In genomic region chr16:1763521-1764511, GRCh38 we compare ENCODE assay signal across 11 cellular contexts. TPM values are rescaled to one million over a fixed set of nuclear protein-coding genes. Genes with fewer than 3 reads are reported as not detected.
DNase-seq lines count a peak whose midpoint lies in the region; ATAC-seq, FAIRE-seq and TF ChIP-seq lines count a peak whose summit lies in the region.
"Had no signal": no experiment of that assay in that cellular context is flagged by ENCODE, and none has a peak within 500 bp of the region (broad histone marks: within the 10 kb centered on the region; RNA-seq: fewer than 3 reads in every experiment).

No MANE protein-coding gene starts in this region.

- H3K4me1 Mint-ChIP-seq in astrocyte (ENCODE audit: low read depth, unreplicated experiment) = no peaks in the 10 kb centered on the region

- H3K9ac ChIP-seq in astrocyte (ENCODE audit: low read length) = no peak overlapping the region

- no peaks in the 10 kb centered on the region for H3K9me3 ChIP-seq in cardiac muscle cell (ENCODE audit: low read depth)
- H3K9me3 ChIP-seq in astrocyte (ENCODE audit: insufficient read depth, low read depth, low read length) = no peaks in the 10 kb centered on the region
- H3K9me3 ChIP-seq in hepatocyte (ENCODE audit: low read depth) = no peaks in the 10 kb centered on the region
- no peaks in the 10 kb centered on the region for H3K9me3 ChIP-seq in suprapubic skin
- H3K9me3 ChIP-seq: pancreas had no signal

- FAIRE-seq in astrocyte (lab: Jason Lieb, UNC) (no peak), urothelium cell line (lab: Jason Lieb, UNC) (peak; percentile 32)
- FAIRE-seq: pancreas had no signal

- TF ChIP-seq EP300 in suprapubic skin (IDR thresholded peaks at IDR 0.05) = no peak

- no peak overlapping the region for H3K27ac ChIP-seq in cardiac muscle cell
- no peak overlapping the region for H3K27ac ChIP-seq in astrocyte (ENCODE audit: low read depth, low read length)
- no peak overlapping the region for H3K27ac ChIP-seq in hepatocyte
- no peak overlapping the region for H3K27ac ChIP-seq in suprapubic skin
- H3K27ac ChIP-seq: pancreas, PC-9 had no signal

- H3K27me3 Mint-ChIP-seq in astrocyte (ENCODE audit: low read depth, unreplicated experiment) = no peaks in the 10 kb centered on the region

- peak; percentile 41 to 60 for DNase-seq in cardiac muscle cell (ENCODE audit: low read depth in 1 of 2, low spot score in 1 of 2)
- DNase-seq in left ventricle myocardium superior = no peak
- no peak for DNase-seq in astrocyte (ENCODE audit: low read depth)
- DNase-seq in hepatocyte (ENCODE audit: low spot score) = no peak
- DNase-seq in urothelium cell line (ENCODE audit: low spot score) = no peak
- no peak for DNase-seq in foreskin melanocyte
- no peak for DNase-seq in suprapubic skin (ENCODE audit: low spot score in 2 of 2)
- DNase-seq in activated naive CD4-positive, alpha-beta T cell treated with anti-CD3 and anti-CD28 coated beads, Interleukin-2, amount 50 U/mL, for 16 hours = no peak
- DNase-seq: PC-9; stimulated activated CD8-positive, alpha-beta memory T cell treated with anti-CD3 and anti-CD28 coated beads, Interleukin-4, amount 100 ng/mL, for 48 hours had no signal

- peaks cover 25% of the 10 kb centered on the region for H4K20me1 ChIP-seq in astrocyte (ENCODE audit: insufficient read depth, low read length)
- peaks cover 3% of the 10 kb centered on the region for H4K20me1 ChIP-seq in hepatocyte (ENCODE audit: insufficient read depth, poor library complexity, severe bottlenecking)

- intact Hi-C loops in left ventricle myocardium superior (cut with micrococcal nuclease) = no loop called here

- TF ChIP-seq POLR2A in suprapubic skin (IDR thresholded peaks at IDR 0.05) = no peak

- no peak overlapping the region for H2AFZ ChIP-seq in astrocyte (ENCODE audit: low read depth, low read length)
- H2AFZ ChIP-seq in hepatocyte = no peak overlapping the region
- H2AFZ ChIP-seq: PC-9 had no signal

- H3K27me3 ChIP-seq in cardiac muscle cell = no peaks in the 10 kb centered on the region
- H3K27me3 ChIP-seq in astrocyte (ENCODE audit: insufficient read depth, low read length) = no peaks in the 10 kb centered on the region
- no peaks in the 10 kb centered on the region for H3K27me3 ChIP-seq in hepatocyte
- H3K27me3 ChIP-seq in suprapubic skin = no peaks in the 10 kb centered on the region
- H3K27me3 ChIP-seq: pancreas had no signal

- peaks cover 4% of the 10 kb centered on the region for H3K36me3 Mint-ChIP-seq in astrocyte (ENCODE audit: low read depth, unreplicated experiment)

- no peak for ATAC-seq in left ventricle myocardium superior
- ATAC-seq: pancreas had no signal

- H3K4me2 ChIP-seq in astrocyte (ENCODE audit: low read length) (no peak overlapping the region), hepatocyte (no peak overlapping the region)
- H3K4me2 ChIP-seq: PC-9 had no signal

- H3K4me1 ChIP-seq in cardiac muscle cell (ENCODE audit: low read depth) = no peaks in the 10 kb centered on the region
- no peaks in the 10 kb centered on the region for H3K4me1 ChIP-seq in astrocyte (ENCODE audit: insufficient read depth, low read length)
- H3K4me1 ChIP-seq in hepatocyte (ENCODE audit: insufficient read depth) = no peaks in the 10 kb centered on the region
- H3K4me1 ChIP-seq in suprapubic skin = peaks cover 8% of the 10 kb centered on the region
- H3K4me1 ChIP-seq: pancreas had no signal

- H3K36me3 ChIP-seq in cardiac muscle cell (peaks cover 34% of the 10 kb centered on the region), astrocyte (ENCODE audit: insufficient read depth, low read length) (peaks cover 2% of the 10 kb centered on the region), hepatocyte (replicated peaks; ENCODE audit: insufficient read depth, low read depth) (no peaks in the 10 kb centered on the region), suprapubic skin (peaks cover 96% of the 10 kb centered on the region)

- 73% methylated on average over 60 of the region's 81 CpGs for WGBS in hepatocyte (ENCODE audit: low lambda C conversion rate, missing lambda C conversion rate)
- WGBS in suprapubic skin = 55% methylated on average over 15 of the region's 81 CpGs

- H3K4me3 ChIP-seq in cardiac muscle cell (no peak overlapping the region), astrocyte (ENCODE audit: insufficient read depth, low read depth, low read length) (no peak overlapping the region), hepatocyte (no peak overlapping the region), suprapubic skin (no peak overlapping the region)
- H3K4me3 ChIP-seq: pancreas, PC-9 had no signal

- no peak overlapping the region for H3K4me3 Mint-ChIP-seq in astrocyte (ENCODE audit: unreplicated experiment)

- peak; percentile 38 for TF ChIP-seq CTCF in cardiac muscle cell (IDR thresholded peaks at IDR 0.05; ENCODE audit: low read depth, low read length)
- peak; percentile 17 for TF ChIP-seq CTCF in astrocyte (IDR thresholded peaks at IDR 0.05; ENCODE audit: insufficient read depth, low read depth, low read length)
- TF ChIP-seq CTCF in hepatocyte (IDR thresholded peaks at IDR 0.05; ENCODE audit: poor library complexity) = peak; percentile 43
- TF ChIP-seq CTCF in suprapubic skin (IDR thresholded peaks at IDR 0.05) = peak in 1 of 2 donors; percentile 27

- H3K9me2 ChIP-seq in hepatocyte (replicated peaks; ENCODE audit: insufficient read depth) = no peaks in the 10 kb centered on the region

- H3K79me2 ChIP-seq in astrocyte (ENCODE audit: insufficient read depth, low read length) = no peaks in the 10 kb centered on the region
- no peaks in the 10 kb centered on the region for H3K79me2 ChIP-seq in hepatocyte

- no peak overlapping the region for H3K27ac Mint-ChIP-seq in astrocyte (ENCODE audit: unreplicated experiment)

- H3K9me3 Mint-ChIP-seq in astrocyte (ENCODE audit: unreplicated experiment) = no peaks in the 10 kb centered on the region

RNA-seq across cellular contexts. Expression of gene NME3, which starts 7.5 kb away (rescaled TPM):
- total RNA-seq in cardiac muscle cell (72.2 and 106 TPM in 2 replicates), left ventricle myocardium superior (38.3 TPM), astrocyte (36.3 and 42.7 TPM in 2 replicates), hepatocyte (34.8 and 51.7 TPM in 2 replicates), suprapubic skin (100 to 1,000 TPM in 3 of 4 donors, 10 to 100 TPM in 1; 76.9 to 115 (median 103) TPM)
- polyA plus RNA-seq in cardiac muscle cell (76.9 and 112 TPM in 2 replicates), hepatocyte (86.6 and 104 TPM in 2 replicates)

RNA-seq across cellular contexts. Expression of gene EME2, which starts 8.8 kb away (rescaled TPM):
- total RNA-seq in cardiac muscle cell (19.3 and 42.7 TPM in 2 replicates), left ventricle myocardium superior (8.1 TPM), astrocyte (21.4 and 23.3 TPM in 2 replicates), hepatocyte (12.0 and 17.7 TPM in 2 replicates), suprapubic skin (10 to 100 TPM in 2 of 4 donors, 1 to 10 TPM in 2; 9.8 to 26.3 (median 15.1) TPM)
- polyA plus RNA-seq in cardiac muscle cell (13.2 and 18.7 TPM in 2 replicates), hepatocyte (20.8 and 28.2 TPM in 2 replicates)

RNA-seq across cellular contexts. Expression of gene MRPS34, which starts 9.1 kb away (rescaled TPM):
- total RNA-seq in cardiac muscle cell = 188 and 195 TPM in 2 replicates
- 164 and 172 TPM in 2 replicates for polyA plus RNA-seq in cardiac muscle cell
- total RNA-seq in left ventricle myocardium superior = 85.9 TPM
- total RNA-seq in astrocyte = 74.0 and 80.2 TPM in 2 replicates
- total RNA-seq in hepatocyte = 115 and 116 TPM in 2 replicates
- polyA plus RNA-seq in hepatocyte = 155 TPM in 2 replicates
- 10 to 100 TPM; 46.8 to 74.3 (median 64.9) TPM for total RNA-seq in suprapubic skin

RNA-seq across cellular contexts. Expression of gene SPSB3, which starts 18.6 kb away (rescaled TPM):
- 90.5 and 101 TPM in 2 replicates for total RNA-seq in cardiac muscle cell
- polyA plus RNA-seq in cardiac muscle cell = 81.4 and 96.4 TPM in 2 replicates
- 40.8 TPM for total RNA-seq in left ventricle myocardium superior
- total RNA-seq in astrocyte = 21.8 and 23.3 TPM in 2 replicates
- 34.4 and 38.8 TPM in 2 replicates for total RNA-seq in hepatocyte
- polyA plus RNA-seq in hepatocyte = 64.6 and 76.4 TPM in 2 replicates
- 100 to 1,000 TPM; 124 to 205 (median 156) TPM for total RNA-seq in suprapubic skin

RNA-seq across cellular contexts. Expression of gene NUBP2, which starts 18.9 kb away (rescaled TPM):
- total RNA-seq in cardiac muscle cell (151 and 166 TPM in 2 replicates), left ventricle myocardium superior (36.6 TPM), astrocyte (41.4 and 45.2 TPM in 2 replicates), hepatocyte (72.7 and 85.4 TPM in 2 replicates), suprapubic skin (100 to 1,000 TPM in 1 of 4 donors, 10 to 100 TPM in 3; 55.4 to 115 (median 90.8) TPM)
- polyA plus RNA-seq in cardiac muscle cell (121 and 138 TPM in 2 replicates), hepatocyte (92.9 and 101 TPM in 2 replicates)

Comparison
In these comparisons a context has a peak if more than half of its experiments do, and no peak if none do; other contexts are left out.
1. DNase-seq: peak in cardiac muscle cell (2 of 2); none in left ventricle myocardium superior (single experiment), astrocyte (single experiment), hepatocyte (single experiment), urothelium cell line (single experiment), foreskin melanocyte (single experiment), suprapubic skin (0 of 2) and activated naive CD4-positive, alpha-beta T cell treated with anti-CD3 and anti-CD28 coated beads, Interleukin-2, amount 50 U/mL, for 16 hours (single experiment).